13 cellular contexts compared by ENCODE assay signal in the genomic region with DNA sequence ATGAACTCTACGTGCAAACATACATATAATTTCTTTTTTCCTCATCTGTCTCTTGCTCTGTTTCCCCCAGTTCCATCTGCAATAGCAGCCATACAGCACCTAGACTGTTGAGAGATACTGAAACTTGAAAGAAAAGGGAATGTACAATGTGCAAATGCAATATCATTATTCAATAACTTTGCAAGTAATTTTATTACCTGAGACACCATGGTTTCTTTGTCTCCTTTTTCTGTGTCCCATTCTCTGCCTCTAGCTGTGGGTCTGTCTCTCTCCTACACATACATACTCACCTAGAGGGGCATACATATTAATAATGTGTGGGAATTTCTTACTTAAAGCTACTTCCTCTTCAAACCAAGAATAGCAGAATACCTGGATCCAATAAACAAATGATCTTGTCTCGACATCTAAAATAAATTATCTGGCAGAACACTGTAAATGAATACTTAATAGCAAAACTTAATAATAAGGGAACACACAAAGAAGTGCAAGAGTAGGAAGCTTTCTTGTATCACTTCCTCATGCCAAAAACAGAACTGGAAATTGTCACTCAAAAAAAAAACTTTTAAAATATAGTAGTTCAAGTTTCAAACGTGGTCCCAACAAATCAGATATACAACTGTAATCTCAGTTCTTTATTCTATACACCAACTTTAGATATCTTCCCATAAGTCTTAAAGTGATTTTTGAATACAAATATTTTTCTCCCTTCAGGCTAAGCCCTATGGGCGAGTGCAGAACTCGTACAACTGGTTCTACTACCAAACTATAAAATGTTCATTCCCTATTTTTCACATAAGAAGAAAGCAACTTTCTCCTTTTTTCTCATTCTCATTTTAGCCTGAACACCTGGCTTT.
DNase-seq lines count a peak whose midpoint lies in the region; ATAC-seq, FAIRE-seq and TF ChIP-seq lines count a peak whose summit lies in the region.
"Had no signal": no experiment of that assay in that cellular context is flagged by ENCODE, and none has a peak within 500 bp of the region (broad histone marks: within the 10 kb centered on the region; RNA-seq: fewer than 3 reads in every experiment).

No MANE protein-coding gene starts in this region.

- H3K4me3 Mint-ChIP-seq in T-helper 17 cell (no peak overlapping the region), H9 (no peak overlapping the region)

- ATAC-seq in GM19397 (IDR thresholded peaks at IDR 0.05; ENCODE audit: unreplicated experiment): peak; percentile 45
- ATAC-seq in HG03039 (IDR thresholded peaks at IDR 0.05; ENCODE audit: unreplicated experiment): peak; percentile 44
- no peak for ATAC-seq in T-helper 17 cell
- no peak for ATAC-seq in lower lobe of right lung

- H3K79me2 ChIP-seq in H9 (ENCODE audit: insufficient read depth, low read length): no peaks in the 10 kb centered on the region

- H3K27me3 ChIP-seq in H9 (ENCODE audit: insufficient read depth, low read length) (no peaks in the 10 kb centered on the region), lower lobe of right lung (ENCODE audit: low read depth) (no peaks in the 10 kb centered on the region)
- H3K27me3 ChIP-seq: BE2C, sigmoid colon had no signal

- no peaks in the 10 kb centered on the region for H3K36me3 ChIP-seq in lower lobe of right lung
- H3K36me3 ChIP-seq: BE2C, sigmoid colon had no signal

- H3K27ac ChIP-seq in H9 (ENCODE audit: insufficient read length, low read depth, low read length) (no peak overlapping the region), caudate nucleus (ENCODE audit: low read depth, low read length) (no peak overlapping the region), lower lobe of right lung (no peak overlapping the region)

- H2BK5ac ChIP-seq in H9 (ENCODE audit: insufficient read length, low read length): no peak overlapping the region

- no peak overlapping the region for H4K91ac ChIP-seq in H9 (ENCODE audit: insufficient read length, low read depth, low read length)

- peak overlapping the region; percentile 9 for H3K27ac Mint-ChIP-seq in T-helper 17 cell
- H3K27ac Mint-ChIP-seq in H9: no peak overlapping the region

- no peak overlapping the region for H2BK120ac ChIP-seq in H9 (ENCODE audit: low read depth, low read length, poor library complexity, severe bottlenecking)

- no peaks in the 10 kb centered on the region for H3K9me3 Mint-ChIP-seq in H9

- no peaks in the 10 kb centered on the region for H3K23me2 ChIP-seq in H9 (ENCODE audit: insufficient read length, low read depth, low read length, poor library complexity, severe bottlenecking)

- no peak overlapping the region for H3K14ac ChIP-seq in H9 (ENCODE audit: insufficient read depth, low read length)

- DNase-seq in GM12891 (ENCODE audit: insufficient read length, low spot score): no peak
- DNase-seq in T-helper 17 cell: no peak
- DNase-seq in H9: no peak
- no peak for DNase-seq in AG08396 (ENCODE audit: low spot score)
- no peak for DNase-seq in caudate nucleus (lab: John Stamatoyannopoulos, UW)
- no peak for DNase-seq in lower lobe of right lung
- DNase-seq: BE2C, GOT3, hypothalamus, Right ventricle myocardium superior, sigmoid colon had no signal

- H2AK5ac ChIP-seq in H9 (ENCODE audit: insufficient read length, low read length): no peak overlapping the region

- H3T11ph ChIP-seq in H9 (ENCODE audit: low read length): no peak overlapping the region

- H3K27me3 Mint-ChIP-seq in T-helper 17 cell: peaks cover 13% of the 10 kb centered on the region
- H3K27me3 Mint-ChIP-seq in H9 (ENCODE audit: low read depth): peaks cover 1% of the 10 kb centered on the region; the same call in 1 of the 2 replicates

- H2BK12ac ChIP-seq in H9 (ENCODE audit: insufficient read length, low read depth, low read length): no peak overlapping the region

- H2AFZ ChIP-seq in H9 (ENCODE audit: low read length): no peak overlapping the region

- FAIRE-seq in GM12891 (lab: Jason Lieb, UNC): peak; percentile 74

- no peak overlapping the region for H3K9ac ChIP-seq in H9 (ENCODE audit: extremely low read depth, insufficient read length, low read length)

- H3K4ac ChIP-seq in H9 (ENCODE audit: low read depth, low read length): no peak overlapping the region

- H4K20me1 ChIP-seq in H9 (ENCODE audit: control insufficient read depth, insufficient read depth, insufficient read length): no peaks in the 10 kb centered on the region

- intact Hi-C loops in lower lobe of right lung (cut with DNase I): loop anchor here (10.0 kb wide), 1 partner anchor 615 kb away; no protein-coding TSS in a partner anchor

- no peak overlapping the region for H2BK15ac ChIP-seq in H9 (ENCODE audit: low read depth, low read length)

- TF ChIP-seq POLR2A in GM12891 (IDR thresholded peaks at IDR 0.05; ENCODE audit: low read depth, low read length): no peak

- H2BK20ac ChIP-seq in H9 (ENCODE audit: low read depth, low read length, poor library complexity, severe bottlenecking): no peak overlapping the region

- H3K23ac ChIP-seq in H9 (ENCODE audit: insufficient read length, low read depth, low read length): no peak overlapping the region

- no peaks in the 10 kb centered on the region for H3K79me1 ChIP-seq in H9 (ENCODE audit: insufficient read depth, low read depth, low read length, poor library complexity, severe bottlenecking)

- H3K18ac ChIP-seq in H9 (ENCODE audit: insufficient read length, low read depth, low read length): no peak overlapping the region

- H3K9me3 ChIP-seq in T-helper 17 cell (ENCODE audit: control insufficient read depth, low read length, poor library complexity, severe bottlenecking): no peaks in the 10 kb centered on the region
- H3K9me3 ChIP-seq in H9 (ENCODE audit: control insufficient read depth, low read depth, low read length): no peaks in the 10 kb centered on the region
- H3K9me3 ChIP-seq in lower lobe of right lung: no peaks in the 10 kb centered on the region
- H3K9me3 ChIP-seq: BE2C, sigmoid colon had no signal

- no peak overlapping the region for H3K4me3 ChIP-seq in lower lobe of right lung
- H3K4me3 ChIP-seq: sigmoid colon had no signal

- H3K4me1 ChIP-seq in H9 (ENCODE audit: insufficient read depth, low read length) (no peaks in the 10 kb centered on the region), lower lobe of right lung (peaks cover 11% of the 10 kb centered on the region)

- H4K5ac ChIP-seq in H9 (ENCODE audit: insufficient read length, low read depth, low read length): no peak overlapping the region

- no peak overlapping the region for H3K4me2 ChIP-seq in H9 (ENCODE audit: insufficient read depth, insufficient read length, low read length)

- H3K4me1 Mint-ChIP-seq in T-helper 17 cell (peaks cover 18% of the 10 kb centered on the region), H9 (peaks cover 11 to 17% of the 10 kb centered on the region in 2 experiments)

- H3K56ac ChIP-seq in H9 (ENCODE audit: insufficient read length, low read depth, low read length): no peak overlapping the region

- H3K36me3 Mint-ChIP-seq in T-helper 17 cell (ENCODE audit: low read depth) (no peaks in the 10 kb centered on the region), H9 (ENCODE audit: insufficient read depth in 1 of 3, low read depth in 3 of 3) (no peaks in the 10 kb centered on the region)

- TF ChIP-seq CTCF in H9 (conservative IDR thresholded peaks at IDR 0.05) (no peak), lower lobe of right lung (IDR thresholded peaks at IDR 0.05) (no peak)

- no peak overlapping the region for H4K8ac ChIP-seq in H9 (replicated peaks; ENCODE audit: insufficient read length, low read depth, low read length)

- no CpG with 5 or more reads among the region's 5 CpGs for WGBS in H9 (ENCODE audit: extremely low coverage, insufficient read length, low lambda C conversion rate)

TF ChIP-seq in GM12891, 5 proteins besides CTCF, POLR2A, EP300 and RAD21:
- TF ChIP-seq SPI1 (IDR thresholded peaks at IDR 0.05; ENCODE audit: low read depth, low read length) (peak; percentile 86), PAX5 (IDR thresholded peaks at IDR 0.05; ENCODE audit: insufficient read depth, low read length, severe bottlenecking) (no peak), POU2F2 (IDR thresholded peaks at IDR 0.05; ENCODE audit: low read depth, low read length) (no peak), TAF1 (IDR thresholded peaks at IDR 0.05; ENCODE audit: low read depth, low read length) (no peak), POLR2AphosphoS5 (IDR thresholded peaks at IDR 0.05; ENCODE audit: low read depth, low read length) (no peak)

Comparison
In these comparisons a context has a peak if more than half of its experiments do, and no peak if none do; other contexts are left out.
1. ATAC-seq: peak in GM19397 (single experiment) and HG03039 (single experiment); none in T-helper 17 cell (single experiment) and lower lobe of right lung (0 of 2).